1 cellular context compared by ENCODE assay signal in the genomic region with DNA sequence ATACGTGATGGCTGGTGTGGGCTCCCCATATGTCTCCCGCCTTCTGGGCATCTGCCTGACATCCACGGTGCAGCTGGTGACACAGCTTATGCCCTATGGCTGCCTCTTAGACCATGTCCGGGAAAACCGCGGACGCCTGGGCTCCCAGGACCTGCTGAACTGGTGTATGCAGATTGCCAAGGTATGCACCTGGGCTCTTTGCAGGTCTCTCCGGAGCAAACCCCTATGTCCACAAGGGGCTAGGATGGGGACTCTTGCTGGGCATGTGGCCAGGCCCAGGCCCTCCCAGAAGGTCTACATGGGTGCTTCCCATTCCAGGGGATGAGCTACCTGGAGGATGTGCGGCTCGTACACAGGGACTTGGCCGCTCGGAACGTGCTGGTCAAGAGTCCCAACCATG.
TF ChIP-seq lines count a peak whose summit lies in the region.

No MANE protein-coding gene starts in this region.

TF ChIP-seq in HepG2, 621 proteins besides CTCF, POLR2A, EP300 and RAD21:
- TF ChIP-seq ZNF207 (IDR thresholded peaks at IDR 0.05; ENCODE audit: borderline replicate concordance) (no peak), AGO2 (optimal IDR thresholded peaks at IDR 0.05; ENCODE audit: low read depth, low read length) (peak; percentile 47), SP5 (CRISPR knock-in tag; IDR thresholded peaks at IDR 0.05; ENCODE audit: borderline replicate concordance, low read depth) (no peak), GPN1 (CRISPR knock-in tag; IDR thresholded peaks at IDR 0.05; ENCODE audit: borderline replicate concordance) (no peak), ELF3 (CRISPR knock-in tag; IDR thresholded peaks at IDR 0.05) (no peak), ZNF615 (CRISPR knock-in tag; IDR thresholded peaks at IDR 0.05; ENCODE audit: borderline replicate concordance) (no peak)
- TF ChIP-seq, protein P1, sequence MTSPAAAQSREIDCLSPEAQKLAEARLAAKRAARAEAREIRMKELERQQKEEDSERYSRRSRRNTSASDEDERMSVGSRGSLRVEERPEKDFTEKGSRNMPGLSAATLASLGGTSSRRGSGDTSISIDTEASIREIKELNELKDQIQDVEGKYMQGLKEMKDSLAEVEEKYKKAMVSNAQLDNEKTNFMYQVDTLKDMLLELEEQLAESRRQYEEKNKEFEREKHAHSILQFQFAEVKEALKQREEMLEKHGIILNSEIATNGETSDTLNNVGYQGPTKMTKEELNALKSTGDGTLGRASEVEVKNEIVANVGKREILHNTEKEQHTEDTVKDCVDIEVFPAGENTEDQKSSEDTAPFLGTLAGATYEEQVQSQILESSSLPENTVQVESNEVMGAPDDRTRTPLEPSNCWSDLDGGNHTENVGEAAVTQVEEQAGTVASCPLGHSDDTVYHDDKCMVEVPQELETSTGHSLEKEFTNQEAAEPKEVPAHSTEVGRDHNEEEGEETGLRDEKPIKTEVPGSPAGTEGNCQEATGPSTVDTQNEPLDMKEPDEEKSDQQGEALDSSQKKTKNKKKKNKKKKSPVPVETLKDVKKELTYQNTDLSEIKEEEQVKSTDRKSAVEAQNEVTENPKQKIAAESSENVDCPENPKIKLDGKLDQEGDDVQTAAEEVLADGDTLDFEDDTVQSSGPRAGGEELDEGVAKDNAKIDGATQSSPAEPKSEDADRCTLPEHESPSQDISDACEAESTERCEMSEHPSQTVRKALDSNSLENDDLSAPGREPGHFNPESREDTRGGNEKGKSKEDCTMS (CRISPR knock-in tag; conservative IDR thresholded peaks at IDR 0.05), result no peak
TF ChIP-seq in HepG2: peak in this region for 1.
